Comparison of ENCODE assay signal across 11 cellular contexts in the genomic region with DNA sequence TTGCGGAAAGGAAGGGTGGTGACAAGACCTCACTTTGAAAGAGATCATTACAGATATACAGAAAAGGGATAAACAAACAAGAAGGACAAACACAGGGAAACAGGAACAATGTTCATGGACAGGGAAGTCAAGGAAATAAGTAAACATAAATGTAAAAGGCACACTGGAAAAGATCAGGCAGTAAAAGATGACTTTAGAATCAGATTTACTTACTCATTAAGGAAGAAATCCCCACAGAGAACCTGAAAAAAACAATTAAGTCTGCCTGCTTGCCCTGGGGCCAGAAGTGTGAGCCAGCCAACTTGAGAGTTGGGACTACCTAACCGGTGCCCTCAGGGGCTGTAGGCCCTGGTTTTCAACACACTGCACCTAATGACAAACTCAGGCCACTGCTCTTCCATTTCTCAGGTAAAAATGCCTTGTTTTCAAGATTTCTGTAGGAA. TPM values are rescaled to one million over a fixed set of nuclear protein-coding genes. Genes with fewer than 3 reads are reported as not detected.
DNase-seq lines count a peak whose midpoint lies in the region; ATAC-seq and TF ChIP-seq lines count a peak whose summit lies in the region.
"Had no signal": no experiment of that assay in that cellular context is flagged by ENCODE, and none has a peak within 500 bp of the region (broad histone marks: within the 10 kb centered on the region; RNA-seq: fewer than 3 reads in every experiment).

No MANE protein-coding gene starts in this region.

- no peaks in the 10 kb centered on the region for H3K4me1 ChIP-seq in right cardiac atrium (ENCODE audit: control insufficient read depth, insufficient read depth, low read length)
- H3K4me1 ChIP-seq in left lung = peaks cover 11 to 82% of the 10 kb centered on the region in 2 donors

- H3K27me3 ChIP-seq in right cardiac atrium (ENCODE audit: control insufficient read depth, insufficient read depth) (no peaks in the 10 kb centered on the region), left lung (no peaks in the 10 kb centered on the region)

- H3K4me1 Mint-ChIP-seq in activated CD8-positive, alpha-beta T cell treated with anti-CD3 and anti-CD28 coated beads, Interleukin-2, amount 10 ng/mL, durations not matched to agents 7 days and 5 days (ENCODE audit: low read depth) = peaks cover 62% of the 10 kb centered on the region

- H3K27ac Mint-ChIP-seq in activated CD8-positive, alpha-beta T cell treated with anti-CD3 and anti-CD28 coated beads, Interleukin-2, amount 10 ng/mL, durations not matched to agents 7 days and 5 days = peak overlapping the region; percentile 5

- ATAC-seq in right cardiac atrium (no peak), Right ventricle myocardium superior (ENCODE audit: poor library complexity) (no peak), left lobe of liver (no peak), left lung (no peak), GM18867 (IDR thresholded peaks at IDR 0.05; ENCODE audit: unreplicated experiment) (no peak), GM18870 (IDR thresholded peaks at IDR 0.05; ENCODE audit: unreplicated experiment) (no peak)
- ATAC-seq in activated CD8-positive, alpha-beta T cell treated with anti-CD3 and anti-CD28 coated beads, Interleukin-2, amount 10 ng/mL, durations not matched to agents 7 days and 5 days = no peak

- WGBS in right cardiac atrium = 90% methylated on average over 2 of the region's 2 CpGs

- POLR2A ChIA-PET in activated CD8-positive, alpha-beta T cell treated with anti-CD3 and anti-CD28 coated beads, Interleukin-2, amount 10 ng/mL, durations not matched to agents 7 days and 5 days (lab: Charles Lee) = no interaction called here

- no peaks in the 10 kb centered on the region for H3K9me3 Mint-ChIP-seq in activated CD8-positive, alpha-beta T cell treated with anti-CD3 and anti-CD28 coated beads, Interleukin-2, amount 10 ng/mL, durations not matched to agents 7 days and 5 days (ENCODE audit: insufficient read depth)

- peak overlapping the region; percentile 25 for H3K4me3 ChIP-seq in right cardiac atrium (ENCODE audit: low read length)
- peak overlapping the region in 1 of 2 donors; percentile 95 for H3K4me3 ChIP-seq in left lung

- no peak for TF ChIP-seq CTCF in left lung (IDR thresholded peaks at IDR 0.05)

- peaks cover 30% of the 10 kb centered on the region for H3K36me3 Mint-ChIP-seq in activated CD8-positive, alpha-beta T cell treated with anti-CD3 and anti-CD28 coated beads, Interleukin-2, amount 10 ng/mL, durations not matched to agents 7 days and 5 days (ENCODE audit: low read depth)

- CTCF ChIA-PET in activated CD8-positive, alpha-beta T cell treated with anti-CD3 and anti-CD28 coated beads, Interleukin-2, amount 10 ng/mL, durations not matched to agents 7 days and 5 days (lab: Charles Lee) = interaction anchor here (2.0 kb wide), 1 partner anchor 60 kb away, joined by 7 read pairs; no protein-coding TSS in a partner anchor

- DNase-seq in right cardiac atrium = no peak
- DNase-seq in Right ventricle myocardium superior = no peak
- DNase-seq in activated CD8-positive, alpha-beta T cell treated with anti-CD3 and anti-CD28 coated beads, Interleukin-2, amount 10 ng/mL, durations not matched to agents 7 days and 5 days = no peak
- peak; percentile 51 for DNase-seq in left lobe of liver (ENCODE audit: low spot score)
- DNase-seq in left lung = no peak
- no peak for DNase-seq in HuH-7.5 (ENCODE audit: low spot score)
- DNase-seq: activated gamma-delta T cell treated with Interleukin-2 at 50 U/mL for 16 hours had no signal

- peak overlapping the region; percentile 96 for H3K4me3 Mint-ChIP-seq in activated CD8-positive, alpha-beta T cell treated with anti-CD3 and anti-CD28 coated beads, Interleukin-2, amount 10 ng/mL, durations not matched to agents 7 days and 5 days

- no peak overlapping the region for H3K27ac ChIP-seq in right cardiac atrium (ENCODE audit: low read length)
- peak overlapping the region in 1 of 2 donors; percentile 96 for H3K27ac ChIP-seq in left lung
- H3K27ac ChIP-seq: parathyroid adenoma, RWPE1 had no signal

- H3K36me3 ChIP-seq in left lung = no peaks in the 10 kb centered on the region

- no peaks in the 10 kb centered on the region for H3K9me3 ChIP-seq in right cardiac atrium (ENCODE audit: control insufficient read depth, low read length)
- no peaks in the 10 kb centered on the region for H3K9me3 ChIP-seq in left lung

- intact Hi-C loops in right cardiac atrium (cut with DNase I) (loop anchor here in 3 of 4 donors (5.0 to 10.0 kb wide), 3 partner anchors 204 to 416 kb away; a partner anchor contains a TSS), Right ventricle myocardium superior (cut with DNase I) (loop anchor here (5.0 kb wide), 1 partner anchor 201 kb away; no protein-coding TSS in a partner anchor), left lung (cut with DNase I) (loop anchor here in 1 of 2 donors (10.0 kb wide), 1 partner anchor 184 kb away; no protein-coding TSS in a partner anchor)

- no peaks in the 10 kb centered on the region for H3K27me3 Mint-ChIP-seq in activated CD8-positive, alpha-beta T cell treated with anti-CD3 and anti-CD28 coated beads, Interleukin-2, amount 10 ng/mL, durations not matched to agents 7 days and 5 days (ENCODE audit: low read depth)

RNA-seq across cellular contexts. Expression of a gene that starts 1.7 kb away (rescaled TPM):
- 10 to 100 TPM; 32.8 to 35.1 (median 34.8) TPM for total RNA-seq in right cardiac atrium
- polyA plus RNA-seq in right cardiac atrium = 28.0 TPM
- 23.2 TPM for total RNA-seq in Right ventricle myocardium superior
- 10 to 100 TPM; 43.2 to 44.0 TPM for total RNA-seq in activated CD8-positive, alpha-beta T cell treated with anti-CD3 and anti-CD28 coated beads, Interleukin-2, amount 10 ng/mL, durations not matched to agents 7 days and 5 days
- 180 TPM for total RNA-seq in left lobe of liver
- 10 to 100 TPM; 82.5 to 83.6 TPM for total RNA-seq in left lung

RNA-seq across cellular contexts. Expression of a gene that starts 41.8 kb away (rescaled TPM):
- total RNA-seq in right cardiac atrium = 1 to 10 TPM in 2 of 4 donors, under 1 TPM in 2; 0.45 to 1.5 (median 0.90) TPM
- polyA plus RNA-seq in right cardiac atrium = 1.1 TPM
- total RNA-seq in Right ventricle myocardium superior = 0.48 TPM
- total RNA-seq in activated CD8-positive, alpha-beta T cell treated with anti-CD3 and anti-CD28 coated beads, Interleukin-2, amount 10 ng/mL, durations not matched to agents 7 days and 5 days = 10 to 100 TPM; 43.9 to 47.5 TPM
- 0.38 TPM for total RNA-seq in left lobe of liver
- total RNA-seq in left lung = 10 to 100 TPM in 1 of 2 donors, 1 to 10 TPM in 1; 2.4 to 28.0 TPM
